Comparison of ENCODE assay signal across 9 cellular contexts in genomic region chr11:68146010-68146540, GRCh38. TPM values are rescaled to one million over a fixed set of nuclear protein-coding genes. Genes with fewer than 3 reads are reported as not detected.
DNase-seq lines count a peak whose midpoint lies in the region; FAIRE-seq and TF ChIP-seq lines count a peak whose summit lies in the region.
"Had no signal": no experiment of that assay in that cellular context is flagged by ENCODE, and none has a peak within 500 bp of the region (broad histone marks: within the 10 kb centered on the region; RNA-seq: fewer than 3 reads in every experiment).

No MANE protein-coding gene starts in this region.

- H3K4me1 ChIP-seq in neutrophil (ENCODE audit: control insufficient read depth in 1 of 2, insufficient read depth in 1 of 2, low read depth in 1 of 2, low read length in 1 of 2) = peaks cover 18 to 65% of the 10 kb centered on the region in 2 experiments

- DNase-seq in COLO668 (lab: John Stamatoyannopoulos, UW; ENCODE audit: unreplicated experiment) (peak; percentile 17), NCI-H2196 treated with DMSO at 0.1 percent for 48 hours (lab: John Stamatoyannopoulos, UW; ENCODE audit: unreplicated experiment) (peak; percentile 92), frontal cortex (ENCODE audit: low spot score in 2 of 2) (peak; percentile 42 to 50), NCI-H524 treated with DMSO at 0.1 percent for 48 hours (lab: John Stamatoyannopoulos, UW) (no peak)
- DNase-seq in activated CD4-positive, CD25-positive, alpha-beta regulatory T cell treated with anti-CD3 and anti-CD28 coated beads, Interleukin-2, amount 50 U/mL, for 72 hours = no peak
- no peak for DNase-seq in activated T-helper 1 cell treated with anti-CD3 and anti-CD28 coated beads, Interleukin-12 subunit alpha, Interleukin-12 subunit beta, Interleukin-2, Interleukin-4 antibody, amounts not matched to agents 30 ng/mL and 10 ng/mL and 1 ng/mL, durations not matched to agents 14 hours and 24 hours and 36 hours (ENCODE audit: low spot score)
- no peak for DNase-seq in activated CD4-positive, CD25-positive, alpha-beta regulatory T cell (lab: John Stamatoyannopoulos, UW)
- DNase-seq: activated CD8-positive, alpha-beta T cell treated with anti-CD3 and anti-CD28 coated beads, Interleukin-2, amount 10 ng/mL, durations not matched to agents 7 days and 5 days had no signal

- intact Hi-C loops in activated T-helper 1 cell treated with anti-CD3 and anti-CD28 coated beads, Interleukin-12 subunit alpha, Interleukin-12 subunit beta, Interleukin-2, Interleukin-4 antibody, amounts not matched to agents 30 ng/mL and 10 ng/mL and 1 ng/mL, durations not matched to agents 14 hours and 24 hours and 36 hours (cut with micrococcal nuclease) = no loop called here

- no peaks in the 10 kb centered on the region for H3K36me3 ChIP-seq in neutrophil

- H3K9me3 ChIP-seq in neutrophil = no peaks in the 10 kb centered on the region

- H3K4me1 Mint-ChIP-seq in activated T-helper 1 cell treated with anti-CD3 and anti-CD28 coated beads, Interleukin-12 subunit alpha, Interleukin-12 subunit beta, Interleukin-2, Interleukin-4 antibody, amounts not matched to agents 30 ng/mL and 10 ng/mL and 1 ng/mL, durations not matched to agents 14 hours and 24 hours and 36 hours (ENCODE audit: low read depth) = peaks cover 12% of the 10 kb centered on the region

- TF ChIP-seq CTCF in neutrophil (IDR thresholded peaks at IDR 0.05) = no peak

- no peaks in the 10 kb centered on the region for H3K36me3 Mint-ChIP-seq in activated T-helper 1 cell treated with anti-CD3 and anti-CD28 coated beads, Interleukin-12 subunit alpha, Interleukin-12 subunit beta, Interleukin-2, Interleukin-4 antibody, amounts not matched to agents 30 ng/mL and 10 ng/mL and 1 ng/mL, durations not matched to agents 14 hours and 24 hours and 36 hours (ENCODE audit: low read depth)

- H3K4me3 ChIP-seq in neutrophil (ENCODE audit: low read depth in 1 of 2, low read length in 1 of 2) = no peak overlapping the region

- no peak overlapping the region for H3K27ac Mint-ChIP-seq in activated T-helper 1 cell treated with anti-CD3 and anti-CD28 coated beads, Interleukin-12 subunit alpha, Interleukin-12 subunit beta, Interleukin-2, Interleukin-4 antibody, amounts not matched to agents 30 ng/mL and 10 ng/mL and 1 ng/mL, durations not matched to agents 14 hours and 24 hours and 36 hours
- H3K27ac Mint-ChIP-seq: activated CD8-positive, alpha-beta T cell treated with anti-CD3 and anti-CD28 coated beads, Interleukin-2, amount 10 ng/mL, durations not matched to agents 7 days and 5 days had no signal

- H3K9me3 Mint-ChIP-seq in activated T-helper 1 cell treated with anti-CD3 and anti-CD28 coated beads, Interleukin-12 subunit alpha, Interleukin-12 subunit beta, Interleukin-2, Interleukin-4 antibody, amounts not matched to agents 30 ng/mL and 10 ng/mL and 1 ng/mL, durations not matched to agents 14 hours and 24 hours and 36 hours = no peaks in the 10 kb centered on the region

- H3K27me3 Mint-ChIP-seq in activated T-helper 1 cell treated with anti-CD3 and anti-CD28 coated beads, Interleukin-12 subunit alpha, Interleukin-12 subunit beta, Interleukin-2, Interleukin-4 antibody, amounts not matched to agents 30 ng/mL and 10 ng/mL and 1 ng/mL, durations not matched to agents 14 hours and 24 hours and 36 hours (ENCODE audit: insufficient read depth) = peaks cover 3% of the 10 kb centered on the region

- no peak overlapping the region for H3K4me3 Mint-ChIP-seq in activated T-helper 1 cell treated with anti-CD3 and anti-CD28 coated beads, Interleukin-12 subunit alpha, Interleukin-12 subunit beta, Interleukin-2, Interleukin-4 antibody, amounts not matched to agents 30 ng/mL and 10 ng/mL and 1 ng/mL, durations not matched to agents 14 hours and 24 hours and 36 hours
- H3K4me3 Mint-ChIP-seq: activated CD8-positive, alpha-beta T cell treated with anti-CD3 and anti-CD28 coated beads, Interleukin-2, amount 10 ng/mL, durations not matched to agents 7 days and 5 days had no signal

- peak overlapping the region; percentile 59 for H3K27ac ChIP-seq in neutrophil

- H3K27me3 ChIP-seq in neutrophil = no peaks in the 10 kb centered on the region

- no peak for FAIRE-seq in frontal cortex (lab: Jason Lieb, UNC)

RNA-seq across cellular contexts. Expression of gene CHKA, which starts 24.9 kb away (rescaled TPM):
- total RNA-seq in frontal cortex = 26.1 TPM
- 13.2 and 13.7 TPM in 2 replicates for total RNA-seq in activated T-helper 1 cell treated with anti-CD3 and anti-CD28 coated beads, Interleukin-12 subunit alpha, Interleukin-12 subunit beta, Interleukin-2, Interleukin-4 antibody, amounts not matched to agents 30 ng/mL and 10 ng/mL and 1 ng/mL, durations not matched to agents 14 hours and 24 hours and 36 hours

Comparison
In these comparisons a context has a peak if more than half of its experiments do, and no peak if none do; other contexts are left out.
1. DNase-seq: peak in COLO668 (single experiment), NCI-H2196 treated with DMSO at 0.1 percent for 48 hours (single experiment) and frontal cortex (2 of 2); none in activated CD4-positive, CD25-positive, alpha-beta regulatory T cell treated with anti-CD3 and anti-CD28 coated beads, Interleukin-2, amount 50 U/mL, for 72 hours (single experiment), activated T-helper 1 cell treated with anti-CD3 and anti-CD28 coated beads, Interleukin-12 subunit alpha, Interleukin-12 subunit beta, Interleukin-2, Interleukin-4 antibody, amounts not matched to agents 30 ng/mL and 10 ng/mL and 1 ng/mL, durations not matched to agents 14 hours and 24 hours and 36 hours (single experiment), NCI-H524 treated with DMSO at 0.1 percent for 48 hours (single experiment) and activated CD4-positive, CD25-positive, alpha-beta regulatory T cell (0 of 4).